In genomic region chr2:79750321-79750720, GRCh38 we compare ENCODE assay signal across 32 cellular contexts.
"Had no signal": no experiment of that assay in that cellular context is flagged by ENCODE, and none has a peak within 500 bp of the region (broad histone marks: within the 10 kb centered on the region; RNA-seq: fewer than 3 reads in every experiment).

No MANE protein-coding gene starts in this region.

- H3K27me3 ChIP-seq: ascending aorta, cardiac muscle cell had no signal

- H3K27me3 Mint-ChIP-seq: activated CD4-positive, alpha-beta T cell treated with anti-CD3 and anti-CD28 coated beads, Interleukin-2, amount 10 ng/mL, durations not matched to agents 24 days and 14 days; activated CD8-positive, alpha-beta T cell treated with anti-CD3 and anti-CD28 coated beads for 36 hours; activated naive CD4-positive, alpha-beta T cell treated with anti-CD3 and anti-CD28 coated beads, Interleukin-2, amount 50 U/mL, for 24 hours; activated naive CD8-positive, alpha-beta T cell treated with anti-CD3 and anti-CD28 coated beads, Interleukin-2, amount 10 ng/mL, durations not matched to agents 7 days and 5 days; activated T-helper 17 cell treated with anti-CD3 and anti-CD28 coated beads, Interleukin-2, amount 50 U/mL, for 72 hours; central memory CD8-positive, alpha-beta T cell had no signal

- H3K4me1 Mint-ChIP-seq: activated CD4-positive, alpha-beta T cell treated with anti-CD3 and anti-CD28 coated beads, Interleukin-2, amount 10 ng/mL, durations not matched to agents 24 days and 14 days; activated naive CD4-positive, alpha-beta T cell treated with anti-CD3 and anti-CD28 coated beads, Interleukin-2, amount 50 U/mL, for 24 hours; activated naive CD8-positive, alpha-beta T cell treated with anti-CD3 and anti-CD28 coated beads, Interleukin-2, amount 10 ng/mL, durations not matched to agents 7 days and 5 days; activated T-helper 17 cell treated with anti-CD3 and anti-CD28 coated beads, Interleukin-2, amount 50 U/mL, for 72 hours; central memory CD8-positive, alpha-beta T cell had no signal

- H3K27ac ChIP-seq: ascending aorta, cardiac muscle cell, RWPE1, SK-N-MC had no signal

- H3K4me1 ChIP-seq: ascending aorta had no signal

- ATAC-seq: activated CD8-positive, alpha-beta T cell treated with anti-CD3 and anti-CD28 coated beads for 36 hours; activated T-cell treated with anti-CD3 and anti-CD28 coated beads, Interleukin-2, amount 50 U/mL, for 72 hours; activated T-helper 17 cell treated with anti-CD3 and anti-CD28 coated beads, Interleukin-2, amount 50 U/mL, for 72 hours; K562; PC-3 had no signal

- H3K4me3 Mint-ChIP-seq: activated CD4-positive, alpha-beta T cell treated with anti-CD3 and anti-CD28 coated beads, Interleukin-2, amount 10 ng/mL, durations not matched to agents 24 days and 14 days; activated CD8-positive, alpha-beta T cell treated with anti-CD3 and anti-CD28 coated beads for 36 hours; activated naive CD4-positive, alpha-beta T cell treated with anti-CD3 and anti-CD28 coated beads, Interleukin-2, amount 50 U/mL, for 24 hours; activated naive CD8-positive, alpha-beta T cell treated with anti-CD3 and anti-CD28 coated beads, Interleukin-2, amount 10 ng/mL, durations not matched to agents 7 days and 5 days; activated T-cell treated with anti-CD3 and anti-CD28 coated beads, Interleukin-2, amount 50 U/mL, for 72 hours; activated T-helper 17 cell treated with anti-CD3 and anti-CD28 coated beads, Interleukin-2, amount 50 U/mL, for 72 hours; central memory CD8-positive, alpha-beta T cell; T-helper 1 cell treated with Interleukin-12 subunit alpha and Interleukin-12 subunit beta and Interleukin-4 antibody, amounts not matched to agents 30 μg/mL and 1 μg/mL, for 36 hours; T-helper 2 cell treated with Interferon-gamma antibody and Interleukin-4, amounts not matched to agents 5 μg/mL and 100 μg/mL, for 36 hours had no signal

- H3K27ac Mint-ChIP-seq: activated CD4-positive, alpha-beta T cell treated with anti-CD3 and anti-CD28 coated beads, Interleukin-2, amount 10 ng/mL, durations not matched to agents 24 days and 14 days; activated CD8-positive, alpha-beta T cell treated with anti-CD3 and anti-CD28 coated beads for 36 hours; activated naive CD4-positive, alpha-beta T cell treated with anti-CD3 and anti-CD28 coated beads, Interleukin-2, amount 50 U/mL, for 24 hours; activated naive CD8-positive, alpha-beta T cell treated with anti-CD3 and anti-CD28 coated beads, Interleukin-2, amount 10 ng/mL, durations not matched to agents 7 days and 5 days; activated T-cell treated with anti-CD3 and anti-CD28 coated beads, Interleukin-2, amount 50 U/mL, for 72 hours; activated T-helper 17 cell treated with anti-CD3 and anti-CD28 coated beads, Interleukin-2, amount 50 U/mL, for 72 hours; T-helper 1 cell treated with Interleukin-12 subunit alpha and Interleukin-12 subunit beta and Interleukin-4 antibody, amounts not matched to agents 30 μg/mL and 1 μg/mL, for 36 hours; T-helper 2 cell treated with Interferon-gamma antibody and Interleukin-4, amounts not matched to agents 5 μg/mL and 100 μg/mL, for 36 hours had no signal

- H3K4me3 ChIP-seq: ascending aorta, cardiac muscle cell, K562, SK-N-MC had no signal

- H3K9me3 ChIP-seq: ascending aorta had no signal

- H3K36me3 ChIP-seq: ascending aorta, cardiac muscle cell had no signal

- H3K36me3 Mint-ChIP-seq: activated naive CD4-positive, alpha-beta T cell treated with anti-CD3 and anti-CD28 coated beads, Interleukin-2, amount 50 U/mL, for 24 hours; activated naive CD8-positive, alpha-beta T cell treated with anti-CD3 and anti-CD28 coated beads, Interleukin-2, amount 10 ng/mL, durations not matched to agents 7 days and 5 days had no signal

- DNase-seq: activated CD4-positive, alpha-beta T cell treated with anti-CD3 and anti-CD28 coated beads, Interleukin-2, amount 10 ng/mL, durations not matched to agents 24 days and 14 days; activated CD4-positive, alpha-beta T cell treated with anti-CD3 and anti-CD28 coated beads, Interleukin-2, amount 50 U/mL, for 4 hours; activated CD8-positive, alpha-beta T cell treated with anti-CD3 and anti-CD28 coated beads for 36 hours; activated effector memory CD4-positive, alpha-beta T cell treated with anti-CD3 and anti-CD28 coated beads, Interleukin-2, amount 50 U/mL, for 16 hours; activated naive CD4-positive, alpha-beta T cell; activated naive CD8-positive, alpha-beta T cell treated with anti-CD3 and anti-CD28 coated beads, Interleukin-2, amount 10 ng/mL, durations not matched to agents 7 days and 5 days; activated T-cell treated with anti-CD3 and anti-CD28 coated beads, Interleukin-2, amount 50 U/mL, for 1 hour; activated T-cell treated with anti-CD3 and anti-CD28 coated beads, Interleukin-2, amount 50 U/mL, for 72 hours; amygdala; NCI-H1092 treated with DMSO at 0.1 percent for 48 hours; NCI-H1417 treated with DMSO at 0.1 percent for 48 hours; NCI-H187 treated with DMSO at 0.1 percent for 48 hours; NCI-H2081; NCI-H2171 treated with DMSO at 0.1 percent for 48 hours; NCI-H2227 treated with DMSO at 0.1 percent for 48 hours; NCI-H446; NCI-H510A treated with DMSO at 0.1 percent for 48 hours; NCI-H526 treated with DMSO at 0.1 percent for 48 hours; NCI-H774; NK-92 treated with Interleukin-12 subunit alpha and Interleukin-12 subunit beta, amount 100 ng/mL, for 24 hours; PC-3; Right ventricle myocardium superior had no signal

- H3K9me3 Mint-ChIP-seq: activated CD4-positive, alpha-beta T cell treated with anti-CD3 and anti-CD28 coated beads, Interleukin-2, amount 10 ng/mL, durations not matched to agents 24 days and 14 days had no signal
